25 cellular contexts compared by ENCODE assay signal in the genomic region with DNA sequence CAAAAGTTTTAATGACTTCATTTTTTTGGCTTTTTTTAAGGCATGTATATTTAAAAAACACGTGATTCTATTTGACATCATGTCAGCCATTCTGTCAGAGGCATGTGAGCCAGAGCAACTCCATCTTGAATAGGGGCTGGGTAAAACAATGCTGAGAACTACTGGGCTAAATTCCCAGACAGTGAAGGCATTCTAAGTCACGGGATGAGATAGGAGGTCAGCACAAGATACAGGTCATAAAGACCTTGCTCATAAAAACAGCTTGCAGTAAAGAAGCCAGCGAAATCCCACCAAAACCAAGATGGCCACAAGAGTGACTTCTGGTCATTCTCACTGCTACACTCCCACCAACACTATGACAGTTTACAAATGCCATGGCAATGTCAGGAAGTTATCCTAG.
"Had no signal": no experiment of that assay in that cellular context is flagged by ENCODE, and none has a peak within 500 bp of the region (broad histone marks: within the 10 kb centered on the region; RNA-seq: fewer than 3 reads in every experiment).

No MANE protein-coding gene starts in this region.

- H3K4me1 Mint-ChIP-seq: activated CD4-positive, alpha-beta memory T cell treated with anti-CD3 and anti-CD28 coated beads, Interleukin-2, amount 10 ng/mL, durations not matched to agents 7 days and 5 days; activated CD4-positive, alpha-beta T cell treated with anti-CD3 and anti-CD28 coated beads for 36 hours; activated naive CD4-positive, alpha-beta T cell treated with anti-CD3 and anti-CD28 coated beads, Interleukin-2, amount 10 ng/mL, durations not matched to agents 7 days and 5 days; activated naive CD8-positive, alpha-beta T cell treated with anti-CD3 and anti-CD28 coated beads for 36 hours had no signal

- H3K27ac Mint-ChIP-seq: activated CD4-positive, alpha-beta memory T cell treated with anti-CD3 and anti-CD28 coated beads, Interleukin-2, amount 10 ng/mL, durations not matched to agents 7 days and 5 days; activated CD4-positive, alpha-beta T cell treated with anti-CD3 and anti-CD28 coated beads for 36 hours; activated naive CD4-positive, alpha-beta T cell treated with anti-CD3 and anti-CD28 coated beads, Interleukin-2, amount 10 ng/mL, durations not matched to agents 7 days and 5 days; activated naive CD8-positive, alpha-beta T cell treated with anti-CD3 and anti-CD28 coated beads for 36 hours; activated T-cell treated with anti-CD3 and anti-CD28 coated beads, Interleukin-2, amount 50 U/mL, for 72 hours; activated T-helper 2 cell treated with anti-CD3 and anti-CD28 coated beads, Interferon-gamma antibody, Interleukin-2, Interleukin-4, amounts not matched to agents 10 μg/mL and 5 μg/mL and 100 μg/mL, durations not matched to agents 14 hours and 24 hours and 36 hours had no signal

- H3K9me3 ChIP-seq: SK-N-SH had no signal

- DNase-seq: activated CD4-positive, alpha-beta memory T cell treated with anti-CD3 and anti-CD28 coated beads, Interleukin-2, amount 10 ng/mL, durations not matched to agents 7 days and 5 days; activated CD4-positive, alpha-beta T cell treated with anti-CD3 and anti-CD28 coated beads for 36 hours; activated CD4-positive, alpha-beta T cell treated with anti-CD3 and anti-CD28 coated beads, Interleukin-2, amount 50 U/mL, for 1 hour; activated gamma-delta T cell treated with Interleukin-2 at 50 U/mL for 16 hours; activated naive CD4-positive, alpha-beta T cell treated with anti-CD3 and anti-CD28 coated beads, Interleukin-2, amount 10 ng/mL, durations not matched to agents 7 days and 5 days; activated naive CD8-positive, alpha-beta T cell treated with anti-CD3 and anti-CD28 coated beads for 36 hours; activated T-cell treated with anti-CD3 and anti-CD28 coated beads for 4 hours; activated T-cell treated with anti-CD3 and anti-CD28 coated beads, Interleukin-2, amount 50 U/mL, for 72 hours; KG1; NCI-H1092 treated with DMSO at 0.1 percent for 48 hours; NCI-H1417 treated with DMSO at 0.1 percent for 48 hours; NCI-H1694; NCI-H2029; NCI-H2107; NCI-H2171 treated with DMSO at 0.1 percent for 48 hours; NCI-H226; NCI-H526; NCI-H82; RPMI8226; SK-N-SH; T-helper 1 cell; WERI-Rb-1 had no signal

- H3K36me3 ChIP-seq: WERI-Rb-1 had no signal

- H3K9ac ChIP-seq: SK-N-SH had no signal

- H3K36me3 Mint-ChIP-seq: activated naive CD4-positive, alpha-beta T cell treated with anti-CD3 and anti-CD28 coated beads, Interleukin-2, amount 10 ng/mL, durations not matched to agents 7 days and 5 days; activated naive CD8-positive, alpha-beta T cell treated with anti-CD3 and anti-CD28 coated beads for 36 hours had no signal

- ATAC-seq: activated CD4-positive, alpha-beta T cell treated with anti-CD3 and anti-CD28 coated beads for 36 hours; activated T-cell treated with anti-CD3 and anti-CD28 coated beads, Interleukin-2, amount 50 U/mL, for 72 hours; Panc1; Right ventricle myocardium inferior had no signal

- H3K4me2 ChIP-seq: SK-N-SH had no signal

- H3K9me3 Mint-ChIP-seq: activated CD4-positive, alpha-beta memory T cell treated with anti-CD3 and anti-CD28 coated beads, Interleukin-2, amount 10 ng/mL, durations not matched to agents 7 days and 5 days; activated naive CD4-positive, alpha-beta T cell treated with anti-CD3 and anti-CD28 coated beads, Interleukin-2, amount 10 ng/mL, durations not matched to agents 7 days and 5 days; activated naive CD8-positive, alpha-beta T cell treated with anti-CD3 and anti-CD28 coated beads for 36 hours; activated T-cell treated with anti-CD3 and anti-CD28 coated beads, Interleukin-2, amount 50 U/mL, for 72 hours; activated T-helper 2 cell treated with anti-CD3 and anti-CD28 coated beads, Interferon-gamma antibody, Interleukin-2, Interleukin-4, amounts not matched to agents 10 μg/mL and 5 μg/mL and 100 μg/mL, durations not matched to agents 14 hours and 24 hours and 36 hours had no signal

- H3K4me3 Mint-ChIP-seq: activated CD4-positive, alpha-beta memory T cell treated with anti-CD3 and anti-CD28 coated beads, Interleukin-2, amount 10 ng/mL, durations not matched to agents 7 days and 5 days; activated CD4-positive, alpha-beta T cell treated with anti-CD3 and anti-CD28 coated beads for 36 hours; activated naive CD4-positive, alpha-beta T cell treated with anti-CD3 and anti-CD28 coated beads, Interleukin-2, amount 10 ng/mL, durations not matched to agents 7 days and 5 days; activated naive CD8-positive, alpha-beta T cell treated with anti-CD3 and anti-CD28 coated beads for 36 hours; activated T-cell treated with anti-CD3 and anti-CD28 coated beads, Interleukin-2, amount 50 U/mL, for 72 hours had no signal

- H3K27ac ChIP-seq: WERI-Rb-1 had no signal

- H3K27me3 Mint-ChIP-seq: activated CD4-positive, alpha-beta memory T cell treated with anti-CD3 and anti-CD28 coated beads, Interleukin-2, amount 10 ng/mL, durations not matched to agents 7 days and 5 days; activated CD4-positive, alpha-beta T cell treated with anti-CD3 and anti-CD28 coated beads for 36 hours; activated naive CD4-positive, alpha-beta T cell treated with anti-CD3 and anti-CD28 coated beads, Interleukin-2, amount 10 ng/mL, durations not matched to agents 7 days and 5 days; activated naive CD8-positive, alpha-beta T cell treated with anti-CD3 and anti-CD28 coated beads for 36 hours had no signal
